In genomic region chr2:152322222-152322621, GRCh38 we compare ENCODE assay signal across 10 cellular contexts. TPM values are rescaled to one million over a fixed set of nuclear protein-coding genes. Genes with fewer than 3 reads are reported as not detected.
A peak's percentile ranks its signal among the peaks of the same experiment; 100 is the strongest.
DNase-seq lines count a peak whose midpoint lies in the region.
"Had no signal": no experiment of that assay in that cellular context is flagged by ENCODE, and none has a peak within 500 bp of the region (broad histone marks: within the 10 kb centered on the region; RNA-seq: fewer than 3 reads in every experiment).

No MANE protein-coding gene starts in this region.

- peak; percentile 8 for DNase-seq in EL
- DNase-seq in M059J (ENCODE audit: low read depth), result peak; percentile 15
- DNase-seq in astrocyte of the hippocampus (ENCODE audit: low read depth, low spot score), result peak; percentile 38
- no peak for DNase-seq in dermis blood vessel endothelial cell
- no peak for DNase-seq in NCI-H748 (lab: John Stamatoyannopoulos, UW; ENCODE audit: unreplicated experiment)
- no peak for DNase-seq in NCI-H2171 treated with DMSO at 0.1 percent for 48 hours (lab: John Stamatoyannopoulos, UW)
- DNase-seq: Calu3; CD8-positive, alpha-beta T cell; DMS79 treated with DMSO at 0.1 percent for 48 hours; H9 had no signal

RNA-seq across cellular contexts. Expression of gene FMNL2, which starts 12.8 kb away (rescaled TPM):
- total RNA-seq in M059J (2014; rRNA removed; shearing (Covaris generic)), result 6.5 and 13.2 TPM in 2 replicates
- 44.4 and 60.6 TPM in 2 replicates for total RNA-seq in dermis blood vessel endothelial cell

Comparison
In these comparisons a context has a peak if more than half of its experiments do, and no peak if none do; other contexts are left out.
1. DNase-seq: peak in EL (single experiment), M059J (single experiment) and astrocyte of the hippocampus (single experiment); none in dermis blood vessel endothelial cell (single experiment), NCI-H748 (single experiment) and NCI-H2171 treated with DMSO at 0.1 percent for 48 hours (single experiment).